3 cellular contexts compared by ENCODE assay signal in the genomic region with DNA sequence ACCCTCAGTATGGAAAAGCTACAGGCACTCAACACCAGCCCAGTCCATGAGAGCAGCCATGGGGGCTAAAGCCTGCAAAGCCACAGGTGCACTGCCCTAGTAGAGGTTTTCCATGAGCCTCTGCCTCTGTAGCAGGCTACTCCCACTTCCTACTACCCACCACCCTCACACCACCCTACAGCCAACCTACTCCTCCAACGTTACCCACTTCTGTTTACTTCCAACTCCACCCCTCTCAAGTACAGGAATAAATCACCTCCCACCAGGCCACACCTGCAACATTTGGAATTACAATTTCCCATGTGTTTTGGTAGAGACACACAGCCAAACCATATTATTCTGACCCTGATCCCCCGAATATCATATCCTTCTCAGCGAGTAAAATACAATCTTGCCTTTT.
DNase-seq lines count a peak whose midpoint lies in the region; TF ChIP-seq lines count a peak whose summit lies in the region.
"Not testable (repeated sequence)": the region's sequence is repeated elsewhere in the genome, so short reads cannot be mapped to it uniquely, and the experiment has no call there.

No MANE protein-coding gene starts in this region.

- not testable (repeated sequence) for H3K27ac ChIP-seq in HEK293 (ENCODE audit: extremely low read depth, low read depth, low read length)

- H3K27ac Mint-ChIP-seq in nephron, result peak overlapping the region in 2 of 3 experiments; percentile 20 to 70

- not testable (repeated sequence) for H3K9me3 ChIP-seq in HEK293 (ENCODE audit: control insufficient read depth, insufficient read depth, low read depth, low read length)

- H3K4me1 Mint-ChIP-seq in nephron, result peaks cover 46% of the 10 kb centered on the region

- not testable (repeated sequence) for H3K9me3 Mint-ChIP-seq in nephron

- CTCF ChIA-PET in HEK293 (lab: Yijun Ruan, JAX), result not testable (repeated sequence)

- peak overlapping the region in 1 of 3 experiments; percentile 6 for H3K4me3 Mint-ChIP-seq in nephron

- POLR2A ChIA-PET in HEK293 (lab: Yijun Ruan, JAX), result not testable (repeated sequence)

- H3K36me3 Mint-ChIP-seq in nephron (ENCODE audit: low read depth), result not testable (repeated sequence)

- TF ChIP-seq CTCF in HEK293 (tag by site-specific recombination; IDR thresholded peaks at IDR 0.05); nephron (IDR thresholded peaks at IDR 0.05; ENCODE audit: unreplicated experiment in 3 of 3): not testable (repeated sequence)

- not testable (repeated sequence) for H3K27me3 Mint-ChIP-seq in nephron (ENCODE audit: low read depth)

- H3K4me1 ChIP-seq in HEK293 (ENCODE audit: control insufficient read depth, insufficient read depth, low read length), result not testable (repeated sequence)

- not testable (repeated sequence) for H3K36me3 ChIP-seq in HEK293 (ENCODE audit: control insufficient read depth in 2 of 2, insufficient read depth in 1 of 2, low read length in 2 of 2)

- not testable (repeated sequence) for H3K4me3 ChIP-seq in HEK293 (ENCODE audit: low read depth, low read length)

- peak; percentile 5 for DNase-seq in NCI-H748 (lab: John Stamatoyannopoulos, UW; ENCODE audit: unreplicated experiment)

TF ChIP-seq in HEK293, 187 proteins besides CTCF, POLR2A, EP300 and RAD21:
- TF ChIP-seq EGR2 (tag by site-specific recombination; IDR thresholded peaks at IDR 0.05; ENCODE audit: low read depth) (peak; percentile 90), KLF1 (tag by site-specific recombination; IDR thresholded peaks at IDR 0.05) (peak; percentile 81), ZFHX2 (tag by site-specific recombination; conservative IDR thresholded peaks at IDR 0.05) (peak; percentile 65)
